ENCODE assay signal across 8 cellular contexts in genomic region chr1:203860396-203860951, GRCh38. TPM values are rescaled to one million over a fixed set of nuclear protein-coding genes. Genes with fewer than 3 reads are reported as not detected.
DNase-seq lines count a peak whose midpoint lies in the region; ATAC-seq and TF ChIP-seq lines count a peak whose summit lies in the region.

No MANE protein-coding gene starts in this region.

- POLR2A ChIA-PET in activated B cell treated with CpG ODN at 0.5 μM for 24 hours (lab: Charles Lee) = interaction anchor here (0.6 to 1.6 kb wide), 8 partner anchors 10 to 1395 kb away, joined by 3 to 8 read pairs (median 4); partner anchors contain the start of gene ATP2B4

- intact Hi-C loops in activated B cell treated with CpG ODN at 0.5 μM for 24 hours (cut with micrococcal nuclease) = loop anchor here (2.0 to 10.0 kb wide), 4 partner anchors 550 to 1262 kb away; partner anchors contain the start of genes CYB5R1, MDM4 and PPP1R15B

- DNase-seq in GM23338 (ENCODE audit: low spot score) = peak; percentile 46
- no peak for DNase-seq in activated B cell treated with CpG ODN at 0.5 μM for 24 hours
- DNase-seq in glutamatergic neuron = no peak
- no peak for DNase-seq in stimulated activated effector memory CD8-positive, alpha-beta T cell treated with anti-CD3 and anti-CD28 coated beads, Interleukin-12 subunit alpha, Interleukin-12 subunit beta, amount 100 ng/mL, for 72 hours (ENCODE audit: low spot score in 2 of 2)
- DNase-seq in NAMALWA (ENCODE audit: low spot score) = no peak
- no peak for DNase-seq in NCI-H2196 (lab: John Stamatoyannopoulos, UW; ENCODE audit: unreplicated experiment)
- DNase-seq in CD1c-positive myeloid dendritic cell (ENCODE audit: extremely low spot score) = no peak

- H3K4me1 ChIP-seq in GM23338 (ENCODE audit: insufficient read depth) = peaks cover 5% of the 10 kb centered on the region

- ATAC-seq in GM23338 = no peak; the same call in 2 of the 3 replicates
- no peak for ATAC-seq in activated B cell treated with CpG ODN at 0.5 μM for 24 hours (ENCODE audit: low read depth)
- no peak for ATAC-seq in stimulated activated effector memory CD8-positive, alpha-beta T cell treated with anti-CD3 and anti-CD28 coated beads, Interleukin-12 subunit alpha, Interleukin-12 subunit beta, amount 100 ng/mL, for 72 hours

- H3K36me3 ChIP-seq in GM23338 (ENCODE audit: insufficient read depth) = peaks cover 24% of the 10 kb centered on the region

- no peaks in the 10 kb centered on the region for H3K9me2 ChIP-seq in GM23338 (ENCODE audit: insufficient read depth)

- peaks cover 10% of the 10 kb centered on the region; the same call in 1 of the 2 replicates for H4K20me1 ChIP-seq in GM23338 (replicated peaks; ENCODE audit: insufficient read depth)

- H3K4me3 ChIP-seq in GM23338 = no peak overlapping the region

- TF ChIP-seq CTCF in 22Rv1 (IDR thresholded peaks at IDR 0.05) = no peak
- no peak for TF ChIP-seq CTCF in GM23338 (conservative IDR thresholded peaks at IDR 0.05; ENCODE audit: low read depth in 2 of 2)
- TF ChIP-seq CTCF in activated B cell treated with CpG ODN at 0.5 μM for 24 hours (IDR thresholded peaks at IDR 0.05) = no peak
- no peak for TF ChIP-seq CTCF in glutamatergic neuron (IDR thresholded peaks at IDR 0.05; ENCODE audit: partially characterized antibody, unreplicated experiment)

- peak overlapping the region; percentile 25; the same call in 1 of the 2 replicates for H2AFZ ChIP-seq in GM23338

- H3K27me3 Mint-ChIP-seq in GM23338 (ENCODE audit: insufficient read depth, low read depth, poor library complexity) = peaks cover 8% of the 10 kb centered on the region
- H3K27me3 Mint-ChIP-seq in activated B cell treated with CpG ODN at 0.5 μM for 24 hours = no peaks in the 10 kb centered on the region
- H3K27me3 Mint-ChIP-seq in glutamatergic neuron (ENCODE audit: unreplicated experiment) = peaks cover 5% of the 10 kb centered on the region

- H3K36me3 Mint-ChIP-seq in GM23338 (ENCODE audit: low read depth) (peaks cover 33% of the 10 kb centered on the region), activated B cell treated with CpG ODN at 0.5 μM for 24 hours (ENCODE audit: low read depth) (peaks cover 40% of the 10 kb centered on the region), glutamatergic neuron (ENCODE audit: unreplicated experiment) (no peaks in the 10 kb centered on the region)
- peaks cover 69% of the 10 kb centered on the region for H3K36me3 Mint-ChIP-seq in stimulated activated effector memory CD8-positive, alpha-beta T cell treated with anti-CD3 and anti-CD28 coated beads, Interleukin-12 subunit alpha, Interleukin-12 subunit beta, amount 100 ng/mL, for 72 hours

- H3K27ac Mint-ChIP-seq in GM23338 = 0 out of 2 replicates have a peak overlapping the region, but pooled peaks have one; percentile 18
- peak overlapping the region; percentile 98 for H3K27ac Mint-ChIP-seq in activated B cell treated with CpG ODN at 0.5 μM for 24 hours
- H3K27ac Mint-ChIP-seq in glutamatergic neuron (ENCODE audit: unreplicated experiment) = peak overlapping the region; percentile 95
- peak overlapping the region; percentile 97 for H3K27ac Mint-ChIP-seq in stimulated activated effector memory CD8-positive, alpha-beta T cell treated with anti-CD3 and anti-CD28 coated beads, Interleukin-12 subunit alpha, Interleukin-12 subunit beta, amount 100 ng/mL, for 72 hours

- H3K27me3 ChIP-seq in GM23338 (ENCODE audit: insufficient read depth) = no peaks in the 10 kb centered on the region

- H3K79me2 ChIP-seq in GM23338 (replicated peaks; ENCODE audit: insufficient read depth) = peaks cover 37% of the 10 kb centered on the region

- no peaks in the 10 kb centered on the region; the same call in 1 of the 2 replicates for H3F3A ChIP-seq in GM23338 (replicated peaks; ENCODE audit: low read depth)

- H3K4me1 Mint-ChIP-seq in GM23338 = peaks cover 5% of the 10 kb centered on the region; the same call in 2 of the 3 replicates
- peaks cover 24% of the 10 kb centered on the region for H3K4me1 Mint-ChIP-seq in activated B cell treated with CpG ODN at 0.5 μM for 24 hours
- H3K4me1 Mint-ChIP-seq in glutamatergic neuron (ENCODE audit: low read depth, unreplicated experiment) = no peaks in the 10 kb centered on the region
- H3K4me1 Mint-ChIP-seq in stimulated activated effector memory CD8-positive, alpha-beta T cell treated with anti-CD3 and anti-CD28 coated beads, Interleukin-12 subunit alpha, Interleukin-12 subunit beta, amount 100 ng/mL, for 72 hours = peaks cover 20% of the 10 kb centered on the region

- CTCF ChIA-PET in activated B cell treated with CpG ODN at 0.5 μM for 24 hours (lab: Charles Lee) = interaction anchor here (0.6 to 5.0 kb wide), 4 partner anchors 10 to 1885 kb away, joined by 3 to 28 read pairs (median 6); no protein-coding TSS in a partner anchor

- no peak overlapping the region for H3K4me2 ChIP-seq in GM23338

- H3K9me3 Mint-ChIP-seq in GM23338 = no peaks in the 10 kb centered on the region
- no peaks in the 10 kb centered on the region for H3K9me3 Mint-ChIP-seq in activated B cell treated with CpG ODN at 0.5 μM for 24 hours
- H3K9me3 Mint-ChIP-seq in glutamatergic neuron (ENCODE audit: unreplicated experiment) = no peaks in the 10 kb centered on the region
- no peaks in the 10 kb centered on the region for H3K9me3 Mint-ChIP-seq in stimulated activated effector memory CD8-positive, alpha-beta T cell treated with anti-CD3 and anti-CD28 coated beads, Interleukin-12 subunit alpha, Interleukin-12 subunit beta, amount 100 ng/mL, for 72 hours

- peak overlapping the region; percentile 88 for H3K27ac ChIP-seq in 22Rv1
- H3K27ac ChIP-seq in GM23338 (ENCODE audit: low read depth) = no peak overlapping the region

- H3K4me3 Mint-ChIP-seq in GM23338 (peak overlapping the region; percentile 95), activated B cell treated with CpG ODN at 0.5 μM for 24 hours (peak overlapping the region; percentile 97), glutamatergic neuron (ENCODE audit: unreplicated experiment) (peak overlapping the region; percentile 34)
- H3K4me3 Mint-ChIP-seq in stimulated activated effector memory CD8-positive, alpha-beta T cell treated with anti-CD3 and anti-CD28 coated beads, Interleukin-12 subunit alpha, Interleukin-12 subunit beta, amount 100 ng/mL, for 72 hours = peak overlapping the region; percentile 98

TF ChIP-seq in GM23338, 12 proteins besides CTCF, POLR2A, EP300 and RAD21 (continues in another document):
- TF ChIP-seq POLR2AphosphoS5 (IDR thresholded peaks at IDR 0.05; ENCODE audit: low read depth) (no peak), NANOG (IDR thresholded peaks at IDR 0.05; ENCODE audit: borderline replicate concordance) (no peak), CREB1 (CRISPR knock-in tag; IDR thresholded peaks at IDR 0.05; ENCODE audit: low read depth) (no peak), ZNF331 (CRISPR knock-in tag; IDR thresholded peaks at IDR 0.05; ENCODE audit: low read depth) (no peak), REST (IDR thresholded peaks at IDR 0.05; ENCODE audit: unreplicated experiment) (no peak), JUNB (IDR thresholded peaks at IDR 0.05; ENCODE audit: unreplicated experiment) (no peak), EZH2phosphoT487 (IDR thresholded peaks at IDR 0.05; ENCODE audit: unreplicated experiment) (no peak)
- TF ChIP-seq, protein P1, sequence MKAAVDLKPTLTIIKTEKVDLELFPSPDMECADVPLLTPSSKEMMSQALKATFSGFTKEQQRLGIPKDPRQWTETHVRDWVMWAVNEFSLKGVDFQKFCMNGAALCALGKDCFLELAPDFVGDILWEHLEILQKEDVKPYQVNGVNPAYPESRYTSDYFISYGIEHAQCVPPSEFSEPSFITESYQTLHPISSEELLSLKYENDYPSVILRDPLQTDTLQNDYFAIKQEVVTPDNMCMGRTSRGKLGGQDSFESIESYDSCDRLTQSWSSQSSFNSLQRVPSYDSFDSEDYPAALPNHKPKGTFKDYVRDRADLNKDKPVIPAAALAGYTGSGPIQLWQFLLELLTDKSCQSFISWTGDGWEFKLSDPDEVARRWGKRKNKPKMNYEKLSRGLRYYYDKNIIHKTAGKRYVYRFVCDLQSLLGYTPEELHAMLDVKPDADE (IDR thresholded peaks at IDR 0.05) = no peak

RNA-seq across cellular contexts. Expression of gene SNRPE, which starts 0.9 kb away (rescaled TPM):
- total RNA-seq in GM23338 (2014; rRNA removed; shearing (Covaris generic)) = 99.3 and 105 TPM in 2 replicates
- 885 and 904 TPM in 2 replicates for polyA plus RNA-seq in GM23338 (2016; fragmentation: Nextera tagmentation; extraction: Ambion mirVana)
- total RNA-seq in activated B cell treated with CpG ODN at 0.5 μM for 24 hours (149 and 156 TPM in 2 replicates), glutamatergic neuron (ENCODE audit: unreplicated experiment) (109 TPM)

Comparison
In these comparisons a context has a peak if more than half of its experiments do, and no peak if none do; other contexts are left out.
1. H3K27ac Mint-ChIP-seq: peak in every context shown above with its lines; median percentile 98 in activated B cell treated with CpG ODN at 0.5 μM for 24 hours; 97 in stimulated activated effector memory CD8-positive, alpha-beta T cell treated with anti-CD3 and anti-CD28 coated beads, Interleukin-12 subunit alpha, Interleukin-12 subunit beta, amount 100 ng/mL, for 72 hours; 95 in glutamatergic neuron; 18 in GM23338.
2. H3K4me3 Mint-ChIP-seq: peak in every context shown above with its lines; median percentile 98 in stimulated activated effector memory CD8-positive, alpha-beta T cell treated with anti-CD3 and anti-CD28 coated beads, Interleukin-12 subunit alpha, Interleukin-12 subunit beta, amount 100 ng/mL, for 72 hours; 97 in activated B cell treated with CpG ODN at 0.5 μM for 24 hours; 95 in GM23338; 34 in glutamatergic neuron.